7 cellular contexts compared by ENCODE assay signal in genomic region chr2:161139098-161139987, GRCh38. TPM values are rescaled to one million over a fixed set of nuclear protein-coding genes. Genes with fewer than 3 reads are reported as not detected.
DNase-seq lines count a peak whose midpoint lies in the region; ATAC-seq and TF ChIP-seq lines count a peak whose summit lies in the region.

No MANE protein-coding gene starts in this region.

- intact Hi-C loops in prostate gland (cut with DNase I): no loop called here

- 32% methylated on average over 3 of the region's 3 CpGs for whole genome bisulfite sequencing in prostate gland

- H3K4me1 ChIP-seq in prostate gland (replicated peaks): peaks cover 5% of the 10 kb centered on the region

- no peak for TF ChIP-seq POLR2A in prostate gland (IDR thresholded peaks at IDR 0.05)

- H3K4me3 ChIP-seq in prostate gland: no peak overlapping the region

- peak; percentile 28 for ATAC-seq in GM19035 (IDR thresholded peaks at IDR 0.05; ENCODE audit: unreplicated experiment)
- ATAC-seq in HG03175 (IDR thresholded peaks at IDR 0.05; ENCODE audit: unreplicated experiment): peak; percentile 29
- ATAC-seq in naive B cell (ENCODE audit: low read depth in 2 of 2): peak; percentile 39 to 51

- peaks cover 60 to 73% (median 64%) of the 10 kb centered on the region in 3 donors for H3K4me1 Mint-ChIP-seq in naive B cell

- TF ChIP-seq CTCF in prostate gland (IDR thresholded peaks at IDR 0.05): no peak

- no peaks in the 10 kb centered on the region for H3K27me3 Mint-ChIP-seq in naive B cell

- peaks cover 0 to 7% (median 5%) of the 10 kb centered on the region in 7 donors for H3K9me3 Mint-ChIP-seq in naive B cell

- peak overlapping the region; percentile 90 to 97 (median 95) for H3K4me3 Mint-ChIP-seq in naive B cell

- H3K27ac ChIP-seq in prostate gland: peak overlapping the region in 1 of 2 donors; percentile 9

- H3K27me3 ChIP-seq in prostate gland (replicated peaks; ENCODE audit: insufficient read depth): no peaks in the 10 kb centered on the region

- DNase-seq in astrocyte of the hippocampus (ENCODE audit: low read depth, low spot score) (peak; percentile 48), naive B cell (peak; percentile 43), RPMI8226 (no peak), activated gamma-delta T cell treated with Interleukin-2 at 50 U/mL for 16 hours (no peak), prostate gland (ENCODE audit: low spot score) (no peak)

- H3K27ac Mint-ChIP-seq in naive B cell: peak overlapping the region; percentile 98 to 99 (median 99)

- H3K36me3 Mint-ChIP-seq in naive B cell: peaks cover 5 to 14% of the 10 kb centered on the region in 2 donors

- H3K9me3 ChIP-seq in prostate gland: no peaks in the 10 kb centered on the region

- no peaks in the 10 kb centered on the region for H3K36me3 ChIP-seq in prostate gland

RNA-seq across cellular contexts. Expression of gene TANK, which starts 20.9 kb away (rescaled TPM):
- polyA plus RNA-seq in naive B cell (ENCODE audit: low read depth in 6 of 6): 100 to 1,000 TPM; 132 to 167 (median 136) TPM
- 10 to 100 TPM; 50.4 to 51.0 TPM for total RNA-seq in prostate gland

Comparison
In these comparisons a context has a peak if more than half of its experiments do, and no peak if none do; other contexts are left out.
1. DNase-seq: peak in astrocyte of the hippocampus (single experiment) and naive B cell (single experiment); none in RPMI8226 (single experiment), activated gamma-delta T cell treated with Interleukin-2 at 50 U/mL for 16 hours (single experiment) and prostate gland (single experiment).
2. Peak in every context shown above with its lines, with median percentiles within 50 percentile points of each other: ATAC-seq.